33 cellular contexts compared by ENCODE assay signal in the genomic region with DNA sequence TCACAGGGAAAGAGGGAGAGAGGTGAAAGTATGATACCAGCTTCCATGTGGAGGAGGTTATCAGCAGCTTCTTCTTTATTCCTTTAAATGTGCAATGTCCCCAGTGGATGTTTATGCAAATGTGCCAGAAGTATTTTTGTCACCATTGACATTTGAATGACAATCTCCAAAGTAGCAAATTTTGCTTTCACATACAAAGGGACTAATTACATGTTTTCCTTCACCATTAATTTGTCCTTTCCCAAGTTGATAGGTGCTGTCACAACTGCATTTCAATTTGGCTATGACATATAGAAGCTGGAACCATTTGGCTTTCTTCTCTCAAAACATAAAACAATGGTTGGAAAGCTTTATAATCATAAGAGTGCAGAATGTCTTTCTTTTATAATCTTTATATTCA.
"Had no signal": no experiment of that assay in that cellular context is flagged by ENCODE, and none has a peak within 500 bp of the region (broad histone marks: within the 10 kb centered on the region; RNA-seq: fewer than 3 reads in every experiment).

No MANE protein-coding gene starts in this region.

- H3K4me2 ChIP-seq: KMS-11 had no signal

- H3K36me3 ChIP-seq: MG63 had no signal

- H3K4me3 ChIP-seq: MG63 had no signal

- H3K27me3 ChIP-seq: MG63 had no signal

- H3K27ac ChIP-seq: KMS-11 had no signal

- H3K9me3 ChIP-seq: MG63 had no signal

- DNase-seq: Kasumi-1, KBM-7, KG1, MG63, MM.1S, MV-4-11, NCI-H1048, NCI-H1092, NCI-H1092 treated with DMSO at 0.1 percent for 48 hours, NCI-H1105, NCI-H1105 treated with DMSO at 0.1 percent for 48 hours, NCI-H1417 treated with DMSO at 0.1 percent for 48 hours, NCI-H1436, NCI-H1436 treated with DMSO at 0.1 percent for 48 hours, NCI-H146, NCI-H1694, NCI-H1694 treated with DMSO at 0.1 percent for 48 hours, NCI-H187, NCI-H187 treated with DMSO at 0.1 percent for 48 hours, NCI-H1930, NCI-H2029, NCI-H2029 treated with DMSO at 0.1 percent for 48 hours, NCI-H2081, NCI-H2081 treated with DMSO at 0.1 percent for 48 hours, NCI-H2107, NCI-H2171, NCI-H2171 treated with DMSO at 0.1 percent for 48 hours, NCI-H2227 treated with DMSO at 0.1 percent for 48 hours, NCI-H226, NCI-H345, NCI-H446, NCI-H446 treated with DMSO at 0.1 percent for 48 hours had no signal

- H3K9ac ChIP-seq: KMS-11 had no signal
